Comparison of ENCODE assay signal across 7 cellular contexts in the genomic region with DNA sequence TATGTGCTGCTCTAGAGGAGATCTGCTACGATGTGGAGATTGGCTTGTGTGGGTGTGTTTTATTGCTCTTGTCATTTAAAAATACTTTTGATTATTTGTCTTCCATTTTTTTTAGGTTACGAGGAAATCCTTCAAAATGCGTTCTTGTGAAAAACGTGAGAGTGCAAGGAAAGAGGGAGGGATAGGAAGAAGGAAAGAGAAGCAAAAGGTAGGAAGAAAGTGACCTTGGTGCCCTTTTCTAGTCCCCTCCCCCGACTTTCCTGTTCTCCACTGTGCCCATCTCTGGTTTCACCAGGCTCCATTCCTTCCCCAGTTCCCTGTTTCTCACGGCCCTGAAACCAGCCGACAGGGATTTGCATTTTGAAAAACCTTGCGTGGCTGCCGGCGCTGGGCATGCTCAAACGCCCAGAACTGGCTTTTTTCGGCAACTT. TPM values are rescaled to one million over a fixed set of nuclear protein-coding genes. Genes with fewer than 3 reads are reported as not detected.
DNase-seq lines count a peak whose midpoint lies in the region; ATAC-seq and TF ChIP-seq lines count a peak whose summit lies in the region.

No MANE protein-coding gene starts in this region.

- POLR2A ChIA-PET in activated naive CD8-positive, alpha-beta T cell treated with anti-CD3 and anti-CD28 coated beads, Interleukin-2, amount 10 ng/mL, durations not matched to agents 7 days and 5 days (lab: Charles Lee): no interaction called here

- H3K9me3 ChIP-seq in spleen: no peaks in the 10 kb centered on the region

- no peak for TF ChIP-seq POLR2A in spleen (IDR thresholded peaks at IDR 0.05)

- no peaks in the 10 kb centered on the region for H3K36me3 ChIP-seq in spleen

- DNase-seq in HFFc6 (no peak), iPS-NIHi7 (ENCODE audit: extremely low spot score) (peak; percentile 26), spleen (no peak), glomerular visceral epithelial cell (ENCODE audit: extremely low spot score) (no peak), HuH-7.5 (ENCODE audit: low spot score) (no peak), middle frontal gyrus (ENCODE audit: extremely low spot score, low spot score) (no peak)
- DNase-seq in activated naive CD8-positive, alpha-beta T cell treated with anti-CD3 and anti-CD28 coated beads, Interleukin-2, amount 10 ng/mL, durations not matched to agents 7 days and 5 days: no peak

- peaks cover 11% of the 10 kb centered on the region for H3K36me3 Mint-ChIP-seq in HFFc6 (ENCODE audit: low read depth)
- no peaks in the 10 kb centered on the region for H3K36me3 Mint-ChIP-seq in activated naive CD8-positive, alpha-beta T cell treated with anti-CD3 and anti-CD28 coated beads, Interleukin-2, amount 10 ng/mL, durations not matched to agents 7 days and 5 days

- peaks cover 0 to 32% (median 14%) of the 10 kb centered on the region in 6 donors for H3K4me1 ChIP-seq in spleen

- H3K4me3 ChIP-seq in spleen: peak overlapping the region in 7 of 8 donors; percentile 50 to 85 (median 64)

- intact Hi-C loops in spleen (cut with DNase I; ENCODE audit: low total_unique reads): no loop called here

- H3K27me3 Mint-ChIP-seq in HFFc6 (ENCODE audit: insufficient read depth): 0 out of 2 replicates have a peak, but pooled peaks cover 3% of the 10 kb centered on the region
- H3K27me3 Mint-ChIP-seq in activated naive CD8-positive, alpha-beta T cell treated with anti-CD3 and anti-CD28 coated beads, Interleukin-2, amount 10 ng/mL, durations not matched to agents 7 days and 5 days: peaks cover 62% of the 10 kb centered on the region

- peak overlapping the region; percentile 84 for H3K27ac Mint-ChIP-seq in HFFc6
- no peak overlapping the region for H3K27ac Mint-ChIP-seq in activated naive CD8-positive, alpha-beta T cell treated with anti-CD3 and anti-CD28 coated beads, Interleukin-2, amount 10 ng/mL, durations not matched to agents 7 days and 5 days

- H3K27me3 ChIP-seq in spleen (replicated peaks in 1 of 7): peaks cover 0 to 45% (median 10%) of the 10 kb centered on the region in 7 donors

- no peak for ATAC-seq in activated naive CD8-positive, alpha-beta T cell treated with anti-CD3 and anti-CD28 coated beads, Interleukin-2, amount 10 ng/mL, durations not matched to agents 7 days and 5 days (ENCODE audit: low read depth)

- WGBS in spleen, 5 donors: 10 to 17% (median 13%) methylated on average over 12 of the region's 12 CpGs

- TF ChIP-seq CTCF in HFFc6 (IDR thresholded peaks at IDR 0.05) (no peak), spleen (IDR thresholded peaks at IDR 0.05 in 8 of 11, conservative IDR thresholded peaks at IDR 0.05 in 3 of 11) (no peak)

- H3K4me1 Mint-ChIP-seq in HFFc6 (ENCODE audit: low read depth): peaks cover 58% of the 10 kb centered on the region
- H3K4me1 Mint-ChIP-seq in activated naive CD8-positive, alpha-beta T cell treated with anti-CD3 and anti-CD28 coated beads, Interleukin-2, amount 10 ng/mL, durations not matched to agents 7 days and 5 days: peaks cover 9% of the 10 kb centered on the region

- peak overlapping the region; percentile 83 for H3K4me3 Mint-ChIP-seq in HFFc6
- peak overlapping the region; percentile 63 for H3K4me3 Mint-ChIP-seq in activated naive CD8-positive, alpha-beta T cell treated with anti-CD3 and anti-CD28 coated beads, Interleukin-2, amount 10 ng/mL, durations not matched to agents 7 days and 5 days

- H3K27ac ChIP-seq in spleen: peak overlapping the region in 6 of 8 donors; percentile 64 to 86 (median 80)

- no peaks in the 10 kb centered on the region for H3K9me3 Mint-ChIP-seq in HFFc6
- no peaks in the 10 kb centered on the region for H3K9me3 Mint-ChIP-seq in activated naive CD8-positive, alpha-beta T cell treated with anti-CD3 and anti-CD28 coated beads, Interleukin-2, amount 10 ng/mL, durations not matched to agents 7 days and 5 days

RNA-seq across cellular contexts. Expression of gene GNAI1, which starts 0.5 kb away (rescaled TPM):
- total RNA-seq in HFFc6 (2021; fragmentation: NEBNext Ultra II Directional; extraction: Animal tissue kit (Norgen Biotek cat#: 25700)): 10 to 100 TPM; 58.8 to 70.9 (median 66.4) TPM
- under 1 TPM; 0.14 to 0.17 TPM for total RNA-seq in activated naive CD8-positive, alpha-beta T cell treated with anti-CD3 and anti-CD28 coated beads, Interleukin-2, amount 10 ng/mL, durations not matched to agents 7 days and 5 days
- total RNA-seq in spleen: 10 to 100 TPM; 10.4 to 16.3 (median 14.5) TPM
- 1 to 10 TPM; 2.5 to 5.5 (median 4.3) TPM for polyA plus RNA-seq in spleen

Comparison
In these comparisons a context has a peak if more than half of its experiments do, and no peak if none do; other contexts are left out.
1. RNA of gene GNAI1, which starts 0.5 kb away (total RNA-seq): 58.8 to 70.9 TPM in HFFc6 and 10.4 to 16.3 TPM in spleen; 0.14 to 0.17 TPM in activated naive CD8-positive, alpha-beta T cell treated with anti-CD3 and anti-CD28 coated beads, Interleukin-2, amount 10 ng/mL, durations not matched to agents 7 days and 5 days; every median in the first group is over 4 times any median in the second.